16 cellular contexts compared by ENCODE assay signal in genomic region chr11:3166268-3167142, GRCh38. TPM values are rescaled to one million over a fixed set of nuclear protein-coding genes. Genes with fewer than 3 reads are reported as not detected.
DNase-seq lines count a peak whose midpoint lies in the region; ATAC-seq, FAIRE-seq and TF ChIP-seq lines count a peak whose summit lies in the region.
"Had no signal": no experiment of that assay in that cellular context is flagged by ENCODE, and none has a peak within 500 bp of the region (broad histone marks: within the 10 kb centered on the region; RNA-seq: fewer than 3 reads in every experiment).

No MANE protein-coding gene starts in this region.

- H3K27me3 ChIP-seq in thymus (ENCODE audit: control insufficient read depth, insufficient read depth): no peaks in the 10 kb centered on the region
- peaks cover 0 to 58% (median 0%) of the 10 kb centered on the region in 4 donors for H3K27me3 ChIP-seq in esophagus squamous epithelium

- H3K9me3 ChIP-seq in kidney (ENCODE audit: control insufficient read depth in 1 of 2, low read length in 2 of 2) (no peaks in the 10 kb centered on the region), thymus (ENCODE audit: control insufficient read depth) (no peaks in the 10 kb centered on the region), esophagus squamous epithelium (no peaks in the 10 kb centered on the region)

- no peak overlapping the region for H3K27ac Mint-ChIP-seq in activated naive CD8-positive, alpha-beta T cell treated with anti-CD3 and anti-CD28 coated beads, Interleukin-2, amount 10 ng/mL, durations not matched to agents 7 days and 5 days
- H3K27ac Mint-ChIP-seq in activated naive CD8-positive, alpha-beta T cell treated with anti-CD3 and anti-CD28 coated beads for 36 hours: no peak overlapping the region

- ATAC-seq in activated naive CD8-positive, alpha-beta T cell treated with anti-CD3 and anti-CD28 coated beads, Interleukin-2, amount 10 ng/mL, durations not matched to agents 7 days and 5 days (ENCODE audit: low read depth): no peak
- ATAC-seq in HG02642 (IDR thresholded peaks at IDR 0.05; ENCODE audit: poor library complexity, unreplicated experiment) (no peak), HG03432 (IDR thresholded peaks at IDR 0.05; ENCODE audit: unreplicated experiment) (no peak)
- ATAC-seq: left lobe of liver had no signal

- H3K27ac ChIP-seq in kidney (ENCODE audit: low read depth in 2 of 2, low read length in 2 of 2): no peak overlapping the region
- peak overlapping the region; percentile 61 for H3K27ac ChIP-seq in thymus (ENCODE audit: low read depth)
- no peak overlapping the region for H3K27ac ChIP-seq in esophagus squamous epithelium

- H3K36me3 Mint-ChIP-seq in activated naive CD8-positive, alpha-beta T cell treated with anti-CD3 and anti-CD28 coated beads, Interleukin-2, amount 10 ng/mL, durations not matched to agents 7 days and 5 days: no peaks in the 10 kb centered on the region
- no peaks in the 10 kb centered on the region for H3K36me3 Mint-ChIP-seq in activated naive CD8-positive, alpha-beta T cell treated with anti-CD3 and anti-CD28 coated beads for 36 hours
- H3K36me3 Mint-ChIP-seq: type B pancreatic cell had no signal

- 75% methylated on average over 25 of the region's 25 CpGs for WGBS in thymus
- 51 to 80% methylated on average over 9 to 11 of the region's 25 CpGs for WGBS in esophagus squamous epithelium, 2 donors

- no peak overlapping the region for H3K4me3 Mint-ChIP-seq in activated naive CD8-positive, alpha-beta T cell treated with anti-CD3 and anti-CD28 coated beads, Interleukin-2, amount 10 ng/mL, durations not matched to agents 7 days and 5 days
- no peak overlapping the region for H3K4me3 Mint-ChIP-seq in activated naive CD8-positive, alpha-beta T cell treated with anti-CD3 and anti-CD28 coated beads for 36 hours

- peak; percentile 28 for DNase-seq in activated naive CD8-positive, alpha-beta T cell treated with anti-CD3 and anti-CD28 coated beads, Interleukin-2, amount 10 ng/mL, durations not matched to agents 7 days and 5 days
- DNase-seq in activated naive CD8-positive, alpha-beta T cell treated with anti-CD3 and anti-CD28 coated beads for 36 hours: no peak
- DNase-seq in NCI-H69 (lab: John Stamatoyannopoulos, UW) (peak; percentile 86), kidney (peak; percentile 69), esophagus squamous epithelium (lab: John Stamatoyannopoulos, UW) (no peak)
- DNase-seq: activated CD4-positive, alpha-beta T cell treated with anti-CD3 and anti-CD28 coated beads for 48 hours; activated effector memory CD4-positive, alpha-beta T cell treated with Interleukin-2 at 50 U/mL for 16 hours; KG1; NCI-H1930; nucleus accumbens had no signal

- no peak for TF ChIP-seq POLR2A in esophagus squamous epithelium (IDR thresholded peaks at IDR 0.05)

- intact Hi-C loops in kidney (cut with DNase I): no loop called here
- intact Hi-C loops in esophagus squamous epithelium (cut with DNase I): no loop called here

- H3K4me1 ChIP-seq in kidney (ENCODE audit: control insufficient read depth in 1 of 2, insufficient read depth in 1 of 2, low read depth in 1 of 2, low read length in 2 of 2): peaks cover 15 to 21% of the 10 kb centered on the region in 2 donors
- H3K4me1 ChIP-seq in thymus (ENCODE audit: control insufficient read depth, insufficient read depth, low read length): peaks cover 65% of the 10 kb centered on the region
- H3K4me1 ChIP-seq in esophagus squamous epithelium: peaks cover 23 to 68% (median 38%) of the 10 kb centered on the region in 3 donors

- H3K4me3 ChIP-seq in kidney (ENCODE audit: low read length in 2 of 2): no peak overlapping the region
- peak overlapping the region; percentile 97 for H3K4me3 ChIP-seq in thymus (ENCODE audit: low read length)
- no peak overlapping the region for H3K4me3 ChIP-seq in esophagus squamous epithelium

- POLR2A ChIA-PET in activated naive CD8-positive, alpha-beta T cell treated with anti-CD3 and anti-CD28 coated beads, Interleukin-2, amount 10 ng/mL, durations not matched to agents 7 days and 5 days (lab: Charles Lee): no interaction called here

- H3K4me1 Mint-ChIP-seq in activated naive CD8-positive, alpha-beta T cell treated with anti-CD3 and anti-CD28 coated beads, Interleukin-2, amount 10 ng/mL, durations not matched to agents 7 days and 5 days: peaks cover 25% of the 10 kb centered on the region
- H3K4me1 Mint-ChIP-seq in activated naive CD8-positive, alpha-beta T cell treated with anti-CD3 and anti-CD28 coated beads for 36 hours: peaks cover 31% of the 10 kb centered on the region

- no peak overlapping the region for H3K9ac ChIP-seq in kidney (ENCODE audit: low read length in 2 of 2)

- H3K9me3 Mint-ChIP-seq in activated naive CD8-positive, alpha-beta T cell treated with anti-CD3 and anti-CD28 coated beads, Interleukin-2, amount 10 ng/mL, durations not matched to agents 7 days and 5 days: no peaks in the 10 kb centered on the region
- H3K9me3 Mint-ChIP-seq in activated naive CD8-positive, alpha-beta T cell treated with anti-CD3 and anti-CD28 coated beads for 36 hours: no peaks in the 10 kb centered on the region
- H3K9me3 Mint-ChIP-seq: T-helper 1 cell treated with Interleukin-12 subunit alpha and Interleukin-12 subunit beta and Interleukin-4 antibody, amounts not matched to agents 30 μg/mL and 1 μg/mL, for 36 hours; type B pancreatic cell had no signal

- H3K36me3 ChIP-seq in kidney (ENCODE audit: control insufficient read depth in 1 of 2, insufficient read depth in 2 of 2, low read length in 2 of 2) (no peaks in the 10 kb centered on the region), thymus (ENCODE audit: control insufficient read depth, insufficient read depth) (no peaks in the 10 kb centered on the region), esophagus squamous epithelium (no peaks in the 10 kb centered on the region)

- H3K27me3 Mint-ChIP-seq in activated naive CD8-positive, alpha-beta T cell treated with anti-CD3 and anti-CD28 coated beads, Interleukin-2, amount 10 ng/mL, durations not matched to agents 7 days and 5 days: peaks cover 14% of the 10 kb centered on the region
- peaks cover 10% of the 10 kb centered on the region for H3K27me3 Mint-ChIP-seq in activated naive CD8-positive, alpha-beta T cell treated with anti-CD3 and anti-CD28 coated beads for 36 hours

- no peak for TF ChIP-seq CTCF in kidney (IDR thresholded peaks at IDR 0.05; ENCODE audit: borderline replicate concordance, extremely low read depth, insufficient read depth)
- TF ChIP-seq CTCF in esophagus squamous epithelium (IDR thresholded peaks at IDR 0.05): no peak

- no peak for FAIRE-seq in kidney (lab: Jason Lieb, UNC)

RNA-seq across cellular contexts. Expression of gene OSBPL5, which starts 1.4 kb away (rescaled TPM):
- total RNA-seq in activated naive CD8-positive, alpha-beta T cell treated with anti-CD3 and anti-CD28 coated beads, Interleukin-2, amount 10 ng/mL, durations not matched to agents 7 days and 5 days: 10 to 100 TPM; 13.0 to 13.2 TPM
- total RNA-seq in activated naive CD8-positive, alpha-beta T cell treated with anti-CD3 and anti-CD28 coated beads for 36 hours: 1 to 10 TPM; 6.6 to 7.3 TPM
- total RNA-seq in kidney (63.0 TPM), esophagus squamous epithelium (10 to 100 TPM; 11.9 to 30.9 (median 17.9) TPM)
- polyA plus RNA-seq in kidney (ENCODE audit: insufficient read depth, low read depth, low replicate concordance) (8.5 TPM), thymus (28.2 TPM)

RNA-seq across cellular contexts. Expression of gene MRGPRG, which starts 52.1 kb away (rescaled TPM):
- not detected for total RNA-seq in activated naive CD8-positive, alpha-beta T cell treated with anti-CD3 and anti-CD28 coated beads, Interleukin-2, amount 10 ng/mL, durations not matched to agents 7 days and 5 days
- not detected for total RNA-seq in activated naive CD8-positive, alpha-beta T cell treated with anti-CD3 and anti-CD28 coated beads for 36 hours
- total RNA-seq in kidney (not detected), esophagus squamous epithelium (not detected)
- polyA plus RNA-seq in kidney (ENCODE audit: insufficient read depth, low read depth, low replicate concordance) (not detected), thymus (not detected)
- total RNA-seq: left lobe of liver had no signal

Comparison
In these comparisons a context has a peak if more than half of its experiments do, and no peak if none do; other contexts are left out.
1. DNase-seq: peak in activated naive CD8-positive, alpha-beta T cell treated with anti-CD3 and anti-CD28 coated beads, Interleukin-2, amount 10 ng/mL, durations not matched to agents 7 days and 5 days (single experiment), NCI-H69 (single experiment) and kidney (single experiment); none in activated naive CD8-positive, alpha-beta T cell treated with anti-CD3 and anti-CD28 coated beads for 36 hours (single experiment) and esophagus squamous epithelium (single experiment).